ENCODE assay signal across 8 cellular contexts in genomic region chr12:30458453-30458852, GRCh38.
"Had no signal": no experiment of that assay in that cellular context is flagged by ENCODE, and none has a peak within 500 bp of the region (broad histone marks: within the 10 kb centered on the region; RNA-seq: fewer than 3 reads in every experiment).

No MANE protein-coding gene starts in this region.

- H3K4me3 Mint-ChIP-seq: IgD-negative memory B cell had no signal

- FAIRE-seq: HepG2, HTR-8/SVneo had no signal

- H3K27ac ChIP-seq: HL-60, KMS-11 had no signal

- H3K4me2 ChIP-seq: KMS-11 had no signal

- H3K4me1 Mint-ChIP-seq: IgD-negative memory B cell had no signal

- H3K27me3 Mint-ChIP-seq: IgD-negative memory B cell had no signal

- H3K9ac ChIP-seq: KMS-11 had no signal

- DNase-seq: IMR-90, KBM-7, KG1 had no signal

- H3K36me3 Mint-ChIP-seq: IgD-negative memory B cell had no signal

- H3K27ac Mint-ChIP-seq: IgD-negative memory B cell had no signal
